In the genomic region with DNA sequence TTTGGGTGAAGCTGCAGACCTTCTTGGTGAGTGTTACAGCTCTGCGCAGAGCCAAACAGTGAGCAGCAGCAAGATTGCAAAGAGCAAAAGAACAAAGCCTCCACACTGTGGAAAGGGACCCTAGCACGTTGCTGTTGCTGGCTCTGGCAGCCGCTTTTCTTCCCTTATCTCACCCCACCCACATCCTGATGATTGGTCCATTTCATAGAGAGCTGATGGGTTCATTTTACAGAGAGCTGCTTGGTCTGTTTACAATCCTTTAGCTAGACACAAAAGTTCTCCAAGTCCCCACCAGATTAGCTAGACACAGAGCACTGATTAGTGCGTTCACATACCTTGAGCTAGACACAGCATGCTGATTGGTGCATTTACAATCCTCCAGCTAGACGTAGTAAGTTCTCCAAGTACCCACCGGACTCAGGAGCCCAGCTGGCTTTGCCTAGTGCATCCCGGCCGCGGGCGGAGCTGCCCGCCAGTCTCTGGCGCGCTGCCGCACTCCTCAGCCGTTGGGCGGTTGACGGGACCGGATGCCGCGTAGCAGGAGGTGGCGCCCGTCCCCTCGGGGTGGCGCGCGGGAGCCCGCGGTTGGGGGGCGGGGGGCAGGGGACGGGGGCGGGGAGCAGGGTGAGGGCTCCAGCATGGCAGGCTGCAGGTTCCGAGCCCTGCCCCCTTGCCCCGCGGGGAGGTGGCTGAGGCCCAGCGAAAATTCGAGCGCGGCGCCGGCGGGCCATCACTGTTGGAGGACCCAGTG, we compare ENCODE assay signal across 8 cellular contexts.
A peak's percentile ranks its signal among the peaks of the same experiment; 100 is the strongest.
DNase-seq lines count a peak whose midpoint lies in the region; ATAC-seq and TF ChIP-seq lines count a peak whose summit lies in the region.
"Not testable (repeated sequence)": the region's sequence is repeated elsewhere in the genome, so short reads cannot be mapped to it uniquely, and the experiment has no call there.

No MANE protein-coding gene starts in this region.

- H2BK15ac ChIP-seq in neuronal stem cell (ENCODE audit: low read length) = not testable (repeated sequence)

- H2BK120ac ChIP-seq in neuronal stem cell (ENCODE audit: low read depth, low read length) = not testable (repeated sequence)

- H4K8ac ChIP-seq in neuronal stem cell (ENCODE audit: low read depth, low read length) = not testable (repeated sequence)

- not testable (repeated sequence) for H3K36me3 ChIP-seq in BLaER1; brain microvascular endothelial cell (replicated peaks); neuronal stem cell (replicated peaks in 1 of 2; ENCODE audit: control insufficient read depth in 2 of 2, insufficient read depth in 2 of 2, low read length in 2 of 2)

- intact Hi-C loops in left cardiac atrium (cut with DNase I) = not testable (repeated sequence)

- not testable (repeated sequence) for H3K4me1 ChIP-seq in BLaER1; neuronal stem cell (ENCODE audit: control insufficient read depth in 2 of 2, insufficient read depth in 1 of 2, low read depth in 1 of 2, low read length in 2 of 2)

- H3K27me3 ChIP-seq in BLaER1; brain microvascular endothelial cell (replicated peaks); neuronal stem cell (ENCODE audit: control insufficient read depth in 3 of 3, insufficient read depth in 3 of 3, low read depth in 1 of 3, low read length in 3 of 3): not testable (repeated sequence)

- H3K79me1 ChIP-seq in neuronal stem cell (ENCODE audit: low read depth, low read length) = not testable (repeated sequence)

- H3K18ac ChIP-seq in neuronal stem cell (ENCODE audit: low read length) = not testable (repeated sequence)

- no CpG with 5 or more reads among the region's 41 CpGs for WGBS in neuronal stem cell (ENCODE audit: extremely low coverage in 2 of 2, insufficient read length in 2 of 2, insufficient replicate concordance in 1 of 2), 2 donors

- not testable (repeated sequence) for H3K23ac ChIP-seq in neuronal stem cell (ENCODE audit: low read depth, low read length, poor library complexity)

- not testable (repeated sequence) for H2BK12ac ChIP-seq in neuronal stem cell (ENCODE audit: low read length)

- H3K14ac ChIP-seq in neuronal stem cell (ENCODE audit: low read length) = not testable (repeated sequence)

- H3K27ac ChIP-seq in BLaER1 (peak overlapping the region; percentile 72), brain microvascular endothelial cell (peak overlapping the region; percentile 44), neuronal stem cell (replicated peaks; ENCODE audit: low read length) (peak overlapping the region; percentile 63)

- H2AFZ ChIP-seq in neuronal stem cell (ENCODE audit: low read length) = not testable (repeated sequence)

- not testable (repeated sequence) for H3K9me3 ChIP-seq in BLaER1; neuronal stem cell (replicated peaks in 1 of 2; ENCODE audit: control insufficient read depth in 2 of 2, insufficient read depth in 1 of 2, low read depth in 1 of 2, low read length in 2 of 2)

- DNase-seq in LoVo (ENCODE audit: low spot score) (peak; percentile 45), brain microvascular endothelial cell (peak; percentile 78), left cardiac atrium (peak; percentile 72), neuronal stem cell (ENCODE audit: low spot score) (peak; percentile 41)
- peak; percentile 57 to 63 for DNase-seq in activated CD4-positive, alpha-beta T cell treated with anti-CD3 and anti-CD28 coated beads, Interleukin-2, amount 50 U/mL, for 24 hours (ENCODE audit: low read depth in 1 of 2, low spot score in 1 of 2)
- peak; percentile 54 to 68 for DNase-seq in stimulated activated CD8-positive, alpha-beta memory T cell treated with anti-CD3 and anti-CD28 coated beads, Interleukin-15, amount 100 ng/mL, for 4 hours (ENCODE audit: low read depth in 2 of 2)

- ATAC-seq in GM21390 (IDR thresholded peaks at IDR 0.05; ENCODE audit: unreplicated experiment) (peak; percentile 58), left cardiac atrium (peak; percentile 87 to 89)

- H3K9ac ChIP-seq in BLaER1 = peak overlapping the region; percentile 60; the same call in 1 of the 2 replicates
- not testable (repeated sequence) for H3K9ac ChIP-seq in neuronal stem cell (ENCODE audit: low read depth, low read length, poor library complexity)

- H2AK5ac ChIP-seq in neuronal stem cell (ENCODE audit: low read depth, low read length) = not testable (repeated sequence)

- not testable (repeated sequence) for TF ChIP-seq CTCF in brain microvascular endothelial cell (IDR thresholded peaks at IDR 0.05; ENCODE audit: low read depth, low read length, missing control alignments)

- H4K20me1 ChIP-seq in BLaER1 = not testable (repeated sequence)

- H3K4me3 ChIP-seq in BLaER1 (peak overlapping the region; percentile 60), brain microvascular endothelial cell (ENCODE audit: low read depth, low read length) (peak overlapping the region; percentile 37), neuronal stem cell (ENCODE audit: low read length in 2 of 2) (peak overlapping the region in 1 of 2 donors; percentile 43)

- H2BK5ac ChIP-seq in neuronal stem cell (ENCODE audit: low read length) = not testable (repeated sequence)

- 0 out of 2 replicates have a peak overlapping the region, but pooled peaks have one; percentile 47 for H3K4me2 ChIP-seq in BLaER1
- peak overlapping the region; percentile 11 for H3K4me2 ChIP-seq in neuronal stem cell (ENCODE audit: insufficient read depth, low read length, poor library complexity, severe bottlenecking)

- not testable (repeated sequence) for H4K91ac ChIP-seq in neuronal stem cell (ENCODE audit: low read depth, low read length, poor library complexity)

- not testable (repeated sequence) for H3K4ac ChIP-seq in neuronal stem cell (ENCODE audit: low read length)

- in situ Hi-C loops in brain microvascular endothelial cell (cut with HindIII; ENCODE audit: low pct_ligation_motif_present, low sequenced_read_pairs) = not testable (repeated sequence)
